Comparison of ENCODE assay signal across 15 cellular contexts in genomic region chr7:16428672-16429071, GRCh38. TPM values are rescaled to one million over a fixed set of nuclear protein-coding genes. Genes with fewer than 3 reads are reported as not detected.
DNase-seq lines count a peak whose midpoint lies in the region; ATAC-seq and TF ChIP-seq lines count a peak whose summit lies in the region.
"Had no signal": no experiment of that assay in that cellular context is flagged by ENCODE, and none has a peak within 500 bp of the region (broad histone marks: within the 10 kb centered on the region; RNA-seq: fewer than 3 reads in every experiment).

No MANE protein-coding gene starts in this region.

- H3K4me3 ChIP-seq in PC-3 (ENCODE audit: low read length) (no peak overlapping the region), colonic mucosa (no peak overlapping the region), skeletal muscle cell (ENCODE audit: low read depth, low read length) (no peak overlapping the region)
- H3K4me3 ChIP-seq: psoas muscle had no signal

- H3K27ac ChIP-seq in PC-3 (ENCODE audit: low read length) (peak overlapping the region; percentile 45), colonic mucosa (no peak overlapping the region)
- H3K27ac ChIP-seq: psoas muscle had no signal

- peak; percentile 85 for ATAC-seq in PC-3
- no peak for ATAC-seq in HG02588 (IDR thresholded peaks at IDR 0.05; ENCODE audit: unreplicated experiment)
- ATAC-seq: psoas muscle; stimulated activated naive CD8-positive, alpha-beta T cell treated with anti-CD3 and anti-CD28 coated beads, Interleukin-15, Interleukin-2, amounts not matched to agents 100 U/mL and 50 U/mL, for 24 hours had no signal

- intact Hi-C loops in PC-3 (cut with micrococcal nuclease) (loop anchor here (2.0 kb wide), 1 partner anchor 216 kb away; the partner anchor contains the start of gene ANKMY2), colonic mucosa (cut with DNase I) (loop anchor here (10.0 kb wide), 1 partner anchor 344 kb away; no protein-coding TSS in a partner anchor)

- BruUV-seq in PC-3 (replicated peaks; lab: Mats Ljungman, UMichigan), result no TSS peak

- POLR2A ChIA-PET in PC-3 (lab: Charles Lee; ENCODE audit: unreplicated experiment), result no interaction called here

- CTCF ChIA-PET in PC-3 (lab: Charles Lee), result no interaction called here

- H4K20me1 ChIP-seq in PC-3 (ENCODE audit: low read length), result no peaks in the 10 kb centered on the region

- no peaks in the 10 kb centered on the region for H3K79me2 ChIP-seq in PC-3 (ENCODE audit: low read length)

- H3K9ac ChIP-seq in PC-3 (ENCODE audit: low read length), result no peak overlapping the region
- no peak overlapping the region for H3K9ac ChIP-seq in colonic mucosa (ENCODE audit: low read depth in 2 of 2, low read length in 2 of 2)

- H3K27me3 ChIP-seq in PC-3 (ENCODE audit: low read length) (no peaks in the 10 kb centered on the region), colonic mucosa (no peaks in the 10 kb centered on the region)

- peak; percentile 80 for DNase-seq in HCEC 1CT
- peak; percentile 82 for DNase-seq in PC-3
- DNase-seq in colonic mucosa, result peak; percentile 46
- DNase-seq in skeletal muscle cell (ENCODE audit: low read depth), result peak; percentile 14
- no peak for DNase-seq in stimulated activated CD4-positive, alpha-beta T cell treated with anti-CD3 and anti-CD28 coated beads, Interleukin-4, amount 100 ng/mL, for 24 hours
- no peak for DNase-seq in globus pallidus (ENCODE audit: low spot score)
- DNase-seq in NCI-H1048 (lab: John Stamatoyannopoulos, UW), result no peak
- DNase-seq: activated CD4-positive, alpha-beta memory T cell treated with anti-CD3 and anti-CD28 coated beads for 36 hours; CD4-positive, CD25-positive, alpha-beta regulatory T cell; psoas muscle; stimulated activated CD4-positive, alpha-beta T cell treated with anti-CD3 and anti-CD28 coated beads, Interleukin-4, amount 100 ng/mL, for 1 hour; stimulated activated naive CD8-positive, alpha-beta T cell treated with anti-CD3 and anti-CD28 coated beads, Interleukin-15, Interleukin-2, amounts not matched to agents 100 U/mL and 50 U/mL, for 24 hours had no signal

- H3K4me1 ChIP-seq in PC-3 (ENCODE audit: insufficient read depth, low read length) (peaks cover 39% of the 10 kb centered on the region), colonic mucosa (no peaks in the 10 kb centered on the region)
- H3K4me1 ChIP-seq: psoas muscle had no signal

- H3K9me3 ChIP-seq in PC-3 (ENCODE audit: low read length) (no peaks in the 10 kb centered on the region), colonic mucosa (no peaks in the 10 kb centered on the region)
- H3K9me3 ChIP-seq: psoas muscle had no signal

- no peak overlapping the region for H2AFZ ChIP-seq in PC-3 (ENCODE audit: low read length)

- H3K36me3 ChIP-seq in PC-3 (ENCODE audit: low read depth, low read length), result no peaks in the 10 kb centered on the region
- no peaks in the 10 kb centered on the region for H3K36me3 ChIP-seq in colonic mucosa

- H3K9me2 ChIP-seq in PC-3 (replicated peaks; ENCODE audit: low read length), result no peaks in the 10 kb centered on the region

- H3K4me2 ChIP-seq in PC-3 (ENCODE audit: low read length), result peak overlapping the region; percentile 61

- no peak for TF ChIP-seq CTCF in PC-3 (conservative IDR thresholded peaks at IDR 0.05; ENCODE audit: low read depth, low read length)
- TF ChIP-seq CTCF in colonic mucosa (IDR thresholded peaks at IDR 0.05), result no peak

- peaks cover 4% of the 10 kb centered on the region for H3F3A ChIP-seq in PC-3 (ENCODE audit: low read length, unreplicated experiment)

RNA-seq across cellular contexts. Expression of gene CRPPA, which starts 7.3 kb away (rescaled TPM):
- total RNA-seq in PC-3 (2014; rRNA removed) (0.75 and 1.2 TPM in 2 replicates), colonic mucosa (1 to 10 TPM; 1.9 to 2.4 TPM)

RNA-seq across cellular contexts. Expression of gene SOSTDC1, which starts 36.9 kb away (rescaled TPM):
- 0.22 and 0.63 TPM in 2 replicates for total RNA-seq in PC-3 (2014; rRNA removed)
- total RNA-seq in colonic mucosa, result 1 to 10 TPM; 4.7 to 7.2 TPM
- total RNA-seq: activated CD4-positive, alpha-beta memory T cell treated with anti-CD3 and anti-CD28 coated beads for 36 hours; activated T-helper 2 cell treated with anti-CD3 and anti-CD28 coated beads, Interferon-gamma antibody, Interleukin-2, Interleukin-4, amounts not matched to agents 10 μg/mL and 5 μg/mL and 100 μg/mL, durations not matched to agents 14 hours and 24 hours and 36 hours; CD4-positive, CD25-positive, alpha-beta regulatory T cell; T-helper 1 cell treated with Interleukin-12 subunit alpha and Interleukin-12 subunit beta and Interleukin-4 antibody, amounts not matched to agents 30 ng/mL and 1 ng/mL, for 36 hours had no signal

Comparison
In these comparisons a context has a peak if more than half of its experiments do, and no peak if none do; other contexts are left out.
1. DNase-seq: peak in HCEC 1CT (single experiment), PC-3 (single experiment), colonic mucosa (single experiment) and skeletal muscle cell (single experiment); none in stimulated activated CD4-positive, alpha-beta T cell treated with anti-CD3 and anti-CD28 coated beads, Interleukin-4, amount 100 ng/mL, for 24 hours (single experiment), globus pallidus (single experiment) and NCI-H1048 (single experiment).